ENCODE assay signal across 10 cellular contexts in the genomic region with DNA sequence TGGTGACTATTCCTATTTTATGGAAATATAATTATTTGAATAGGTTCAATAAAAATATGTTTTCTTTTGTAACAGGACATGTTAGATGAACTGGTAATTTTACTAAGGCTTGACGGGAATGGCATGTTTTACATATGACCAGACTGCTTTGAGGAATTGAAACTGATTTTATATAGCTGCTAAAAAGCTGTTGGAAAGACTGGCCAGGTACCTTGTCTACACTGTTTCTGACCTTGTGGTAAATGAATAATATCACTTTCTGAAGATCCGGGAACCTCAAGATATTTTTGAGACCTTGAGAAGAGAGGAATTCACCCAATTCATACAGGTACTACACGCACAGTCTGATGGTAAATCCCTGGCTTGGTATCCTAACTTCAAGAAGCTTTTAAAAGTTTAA. TPM values are rescaled to one million over a fixed set of nuclear protein-coding genes. Genes with fewer than 3 reads are reported as not detected.
A peak's percentile ranks its signal among the peaks of the same experiment; 100 is the strongest.
DNase-seq lines count a peak whose midpoint lies in the region; ATAC-seq, FAIRE-seq and TF ChIP-seq lines count a peak whose summit lies in the region.
"Had no signal": no experiment of that assay in that cellular context is flagged by ENCODE, and none has a peak within 500 bp of the region (broad histone marks: within the 10 kb centered on the region; RNA-seq: fewer than 3 reads in every experiment).

No MANE protein-coding gene starts in this region.

- no peak for TF ChIP-seq POLR2A in GM12891 (IDR thresholded peaks at IDR 0.05; ENCODE audit: low read depth, low read length)

- FAIRE-seq in GM12891 (lab: Jason Lieb, UNC), result peak; percentile 85
- FAIRE-seq: TTC549 had no signal

- DNase-seq in GM12891 (ENCODE audit: insufficient read length, low spot score) (no peak), inferior parietal cortex (ENCODE audit: extremely low spot score) (no peak), SW480 (ENCODE audit: low spot score) (no peak), ecto neural progenitor cell (ENCODE audit: low spot score) (no peak), NCI-H748 treated with DMSO at 0.1 percent for 48 hours (lab: John Stamatoyannopoulos, UW) (no peak)
- DNase-seq: OCI-M1 had no signal

- ATAC-seq in GM19395 (IDR thresholded peaks at IDR 0.05; ENCODE audit: unreplicated experiment) (peak; percentile 97), HG02840 (IDR thresholded peaks at IDR 0.05; ENCODE audit: low FRiP score, unreplicated experiment) (peak; percentile 89), HG03469 (IDR thresholded peaks at IDR 0.05; ENCODE audit: unreplicated experiment) (peak; percentile 95)

TF ChIP-seq in GM12891, 5 proteins besides CTCF, POLR2A, EP300 and RAD21:
- TF ChIP-seq POLR2AphosphoS5 (IDR thresholded peaks at IDR 0.05; ENCODE audit: low read depth, low read length), result no peak
- peak; percentile 96 for TF ChIP-seq SPI1 (IDR thresholded peaks at IDR 0.05; ENCODE audit: low read depth, low read length)

RNA-seq across cellular contexts. Expression of a gene that starts 42.1 kb away (rescaled TPM):
- polyA plus RNA-seq in GM12891 (2012; ENCODE audit: low read depth, missing spikeins), result 5.3 TPM

RNA-seq across cellular contexts. Expression of a gene that starts 50.0 kb away (rescaled TPM):
- polyA plus RNA-seq in GM12891 (2012; ENCODE audit: low read depth, missing spikeins), result not detected
